15 cellular contexts compared by ENCODE assay signal in the genomic region with DNA sequence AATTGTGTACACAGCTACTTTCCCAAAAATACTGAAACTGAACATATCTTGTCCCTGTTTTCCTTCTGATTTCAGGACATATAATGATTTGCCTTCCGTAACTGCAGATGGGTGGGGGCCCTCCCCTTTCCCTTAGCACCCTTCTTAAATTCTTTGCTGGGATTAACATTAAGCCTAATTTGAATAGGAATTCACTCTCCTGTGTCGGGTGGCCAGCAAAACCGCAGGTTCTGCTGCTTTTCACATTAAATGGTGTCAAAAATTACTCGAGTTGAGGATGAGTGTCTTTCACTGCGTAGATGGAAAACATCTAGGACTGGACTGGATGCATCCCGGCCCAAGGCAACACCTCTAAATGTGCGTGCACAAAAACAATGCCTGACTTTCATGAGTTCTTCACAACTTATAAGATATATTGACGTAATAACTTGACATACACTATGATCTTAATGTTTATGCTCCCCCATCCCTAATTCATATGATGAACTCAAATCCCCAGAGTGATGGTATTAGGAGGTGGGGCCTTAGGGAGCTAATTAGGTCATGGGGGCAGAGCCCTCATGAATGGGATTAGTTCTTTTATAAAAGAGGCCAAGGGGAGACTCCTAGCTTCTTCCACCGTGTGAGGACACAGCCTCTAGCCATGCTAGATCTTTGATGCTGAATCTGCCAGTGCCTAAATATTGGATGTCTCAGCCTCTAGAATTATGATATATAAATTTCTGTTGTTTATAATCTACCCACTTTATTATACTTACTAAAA.
"Had no signal": no experiment of that assay in that cellular context is flagged by ENCODE, and none has a peak within 500 bp of the region (broad histone marks: within the 10 kb centered on the region; RNA-seq: fewer than 3 reads in every experiment).

No MANE protein-coding gene starts in this region.

- DNase-seq: activated CD4-positive, alpha-beta T cell treated with anti-CD3 and anti-CD28 coated beads, Interleukin-2, amount 10 ng/mL, durations not matched to agents 7 days and 5 days; activated CD4-positive, CD25-positive, alpha-beta regulatory T cell; activated CD8-positive, alpha-beta memory T cell treated with anti-CD3 and anti-CD28 coated beads for 24 hours; activated naive CD4-positive, alpha-beta T cell treated with anti-CD3 and anti-CD28 coated beads, Interleukin-2, amount 10 ng/mL, durations not matched to agents 7 days and 5 days; colonic mucosa; effector CD4-positive, alpha-beta T cell; lower lobe of right lung; naive thymus-derived CD4-positive, alpha-beta T cell; occipital lobe; psoas muscle; stimulated activated CD4-positive, alpha-beta T cell treated with anti-CD3 and anti-CD28 coated beads, Interleukin-4, amount 100 ng/mL, for 24 hours; testis; upper lobe of right lung had no signal

- H3K9me3 ChIP-seq: colonic mucosa, lower lobe of right lung, psoas muscle, testis, upper lobe of right lung had no signal

- H3K36me3 Mint-ChIP-seq: activated naive CD4-positive, alpha-beta T cell treated with anti-CD3 and anti-CD28 coated beads, Interleukin-2, amount 10 ng/mL, durations not matched to agents 7 days and 5 days had no signal

- H3K27me3 ChIP-seq: colonic mucosa, testis, upper lobe of right lung had no signal

- H3K4me3 ChIP-seq: colonic mucosa, lower lobe of right lung, psoas muscle, testis, upper lobe of right lung had no signal

- H3K27me3 Mint-ChIP-seq: activated CD4-positive, alpha-beta T cell treated with anti-CD3 and anti-CD28 coated beads, Interleukin-2, amount 10 ng/mL, durations not matched to agents 7 days and 5 days; activated naive CD4-positive, alpha-beta T cell treated with anti-CD3 and anti-CD28 coated beads, Interleukin-2, amount 10 ng/mL, durations not matched to agents 7 days and 5 days; naive thymus-derived CD4-positive, alpha-beta T cell; stimulated activated naive CD8-positive, alpha-beta T cell treated with anti-CD3 and anti-CD28 coated beads, Interleukin-15, Interleukin-2, amounts not matched to agents 100 ng/mL and 50 ng/mL, for 24 hours had no signal

- H3K4me3 Mint-ChIP-seq: activated CD4-positive, alpha-beta T cell treated with anti-CD3 and anti-CD28 coated beads, Interleukin-2, amount 10 ng/mL, durations not matched to agents 7 days and 5 days; activated naive CD4-positive, alpha-beta T cell treated with anti-CD3 and anti-CD28 coated beads, Interleukin-2, amount 10 ng/mL, durations not matched to agents 7 days and 5 days; naive thymus-derived CD4-positive, alpha-beta T cell; stimulated activated naive CD8-positive, alpha-beta T cell treated with anti-CD3 and anti-CD28 coated beads, Interleukin-15, Interleukin-2, amounts not matched to agents 100 ng/mL and 50 ng/mL, for 24 hours; T-helper 1 cell treated with Interleukin-12 subunit alpha and Interleukin-12 subunit beta and Interleukin-4 antibody, amounts not matched to agents 30 μg/mL and 1 μg/mL, for 36 hours had no signal

- H3K9me3 Mint-ChIP-seq: activated CD4-positive, alpha-beta T cell treated with anti-CD3 and anti-CD28 coated beads, Interleukin-2, amount 10 ng/mL, durations not matched to agents 7 days and 5 days; activated naive CD4-positive, alpha-beta T cell treated with anti-CD3 and anti-CD28 coated beads, Interleukin-2, amount 10 ng/mL, durations not matched to agents 7 days and 5 days; naive thymus-derived CD4-positive, alpha-beta T cell; stimulated activated naive CD8-positive, alpha-beta T cell treated with anti-CD3 and anti-CD28 coated beads, Interleukin-15, Interleukin-2, amounts not matched to agents 100 ng/mL and 50 ng/mL, for 24 hours had no signal

- H3K27ac ChIP-seq: colonic mucosa, lower lobe of right lung, psoas muscle, upper lobe of right lung had no signal

- ATAC-seq: lower lobe of right lung; naive thymus-derived CD4-positive, alpha-beta T cell; psoas muscle; upper lobe of right lung had no signal

- H3K4me1 ChIP-seq: colonic mucosa, lower lobe of right lung, psoas muscle, testis had no signal

- H3K36me3 ChIP-seq: colonic mucosa, lower lobe of right lung, upper lobe of right lung had no signal

- H3K4me1 Mint-ChIP-seq: activated CD4-positive, alpha-beta T cell treated with anti-CD3 and anti-CD28 coated beads, Interleukin-2, amount 10 ng/mL, durations not matched to agents 7 days and 5 days; activated naive CD4-positive, alpha-beta T cell treated with anti-CD3 and anti-CD28 coated beads, Interleukin-2, amount 10 ng/mL, durations not matched to agents 7 days and 5 days; naive thymus-derived CD4-positive, alpha-beta T cell had no signal

- H3K27ac Mint-ChIP-seq: activated CD4-positive, alpha-beta T cell treated with anti-CD3 and anti-CD28 coated beads, Interleukin-2, amount 10 ng/mL, durations not matched to agents 7 days and 5 days; activated naive CD4-positive, alpha-beta T cell treated with anti-CD3 and anti-CD28 coated beads, Interleukin-2, amount 10 ng/mL, durations not matched to agents 7 days and 5 days; naive thymus-derived CD4-positive, alpha-beta T cell; stimulated activated naive CD8-positive, alpha-beta T cell treated with anti-CD3 and anti-CD28 coated beads, Interleukin-15, Interleukin-2, amounts not matched to agents 100 ng/mL and 50 ng/mL, for 24 hours; T-helper 1 cell treated with Interleukin-12 subunit alpha and Interleukin-12 subunit beta and Interleukin-4 antibody, amounts not matched to agents 30 μg/mL and 1 μg/mL, for 36 hours had no signal
